1 cellular context compared by ENCODE assay signal in genomic region chr2:217822296-217823252, GRCh38.
TF ChIP-seq lines count a peak whose summit lies in the region.

No MANE protein-coding gene starts in this region.

TF ChIP-seq in HCT116, 20 proteins besides CTCF, POLR2A, EP300 and RAD21 (continued from another document):
- TF ChIP-seq EGR1 (IDR thresholded peaks at IDR 0.05; ENCODE audit: low read depth) = no peak
- no peak for TF ChIP-seq EZH2phosphoT487 (IDR thresholded peaks at IDR 0.05; ENCODE audit: borderline replicate concordance)
- TF ChIP-seq ZNF274 (IDR thresholded peaks at IDR 0.05; ENCODE audit: low read depth, low read length) = no peak
- TF ChIP-seq MAX (IDR thresholded peaks at IDR 0.05) = no peak
- no peak for TF ChIP-seq ELF1 (IDR thresholded peaks at IDR 0.05; ENCODE audit: borderline replicate concordance, low read depth)
